In genomic region chr22:34638128-34638527, GRCh38 we compare ENCODE assay signal across 1 cellular context.
TF ChIP-seq lines count a peak whose summit lies in the region.

No MANE protein-coding gene starts in this region.

TF ChIP-seq in GM23338, 12 proteins besides CTCF, POLR2A, EP300 and RAD21 (continued from another document):
- TF ChIP-seq REST (IDR thresholded peaks at IDR 0.05; ENCODE audit: unreplicated experiment) (no peak), POLR2AphosphoS5 (IDR thresholded peaks at IDR 0.05; ENCODE audit: low read depth) (no peak), ZNF114 (CRISPR knock-in tag; IDR thresholded peaks at IDR 0.05) (no peak), ZNF462 (CRISPR knock-in tag; IDR thresholded peaks at IDR 0.05) (no peak), CREB1 (CRISPR knock-in tag; IDR thresholded peaks at IDR 0.05; ENCODE audit: low read depth) (no peak), EZH2phosphoT487 (IDR thresholded peaks at IDR 0.05; ENCODE audit: unreplicated experiment) (no peak), STAT1 (IDR thresholded peaks at IDR 0.05; ENCODE audit: unreplicated experiment) (no peak), ZNF331 (CRISPR knock-in tag; IDR thresholded peaks at IDR 0.05; ENCODE audit: low read depth) (no peak), JUNB (IDR thresholded peaks at IDR 0.05; ENCODE audit: unreplicated experiment) (no peak)
